Comparison of ENCODE assay signal across 16 cellular contexts in genomic region chr11:16512842-16513241, GRCh38.
DNase-seq lines count a peak whose midpoint lies in the region; ATAC-seq, FAIRE-seq and TF ChIP-seq lines count a peak whose summit lies in the region.
"Had no signal": no experiment of that assay in that cellular context is flagged by ENCODE, and none has a peak within 500 bp of the region (broad histone marks: within the 10 kb centered on the region; RNA-seq: fewer than 3 reads in every experiment).

No MANE protein-coding gene starts in this region.

- intact Hi-C loops in tibial artery (cut with DNase I; ENCODE audit: low total_unique reads), result no loop called here

- no peak overlapping the region for H3K4me3 ChIP-seq in tibial artery
- H3K4me3 ChIP-seq in mesendoderm (ENCODE audit: low read length), result no peak overlapping the region
- H3K4me3 ChIP-seq in small intestine (ENCODE audit: low read depth in 1 of 2, low read length in 2 of 2), result no peak overlapping the region
- H3K4me3 ChIP-seq: A549, colonic mucosa had no signal

- H3K9ac ChIP-seq in mesendoderm (ENCODE audit: low read length), result no peak overlapping the region

- H3K23ac ChIP-seq in mesendoderm (ENCODE audit: low read length), result no peak overlapping the region

- H3K27ac Mint-ChIP-seq in stimulated activated naive CD8-positive, alpha-beta T cell treated with anti-CD3 and anti-CD28 coated beads, Interleukin-15, amount 100 ng/mL, for 72 hours, result no peak overlapping the region
- H3K27ac Mint-ChIP-seq: activated CD4-positive, alpha-beta memory T cell treated with anti-CD3 and anti-CD28 coated beads, Interleukin-2, amount 10 ng/mL, durations not matched to agents 7 days and 5 days; activated naive CD8-positive, alpha-beta T cell had no signal

- H2AK5ac ChIP-seq in mesendoderm (ENCODE audit: low read length), result no peak overlapping the region

- H4K5ac ChIP-seq in mesendoderm (ENCODE audit: low read length), result no peak overlapping the region

- no peak overlapping the region for H3K18ac ChIP-seq in mesendoderm (ENCODE audit: low read length)

- H3K4me1 Mint-ChIP-seq in stimulated activated naive CD8-positive, alpha-beta T cell treated with anti-CD3 and anti-CD28 coated beads, Interleukin-15, amount 100 ng/mL, for 72 hours, result no peaks in the 10 kb centered on the region
- H3K4me1 Mint-ChIP-seq: activated CD4-positive, alpha-beta memory T cell treated with anti-CD3 and anti-CD28 coated beads, Interleukin-2, amount 10 ng/mL, durations not matched to agents 7 days and 5 days had no signal

- H3K79me1 ChIP-seq in mesendoderm (ENCODE audit: low read length), result no peaks in the 10 kb centered on the region

- no peak for DNase-seq in stimulated activated naive CD8-positive, alpha-beta T cell treated with anti-CD3 and anti-CD28 coated beads, Interleukin-15, amount 100 ng/mL, for 72 hours
- no peak for DNase-seq in stimulated activated naive CD8-positive, alpha-beta T cell treated with anti-CD3 and anti-CD28 coated beads, Interleukin-15, Interleukin-2, amounts not matched to agents 100 U/mL and 50 U/mL, for 24 hours
- DNase-seq in tibial artery, result no peak
- no peak for DNase-seq in mesendoderm
- DNase-seq in small intestine, result no peak
- DNase-seq in DMS79 treated with DMSO at 0.1 percent for 48 hours (lab: John Stamatoyannopoulos, UW), result no peak
- DNase-seq: activated CD4-positive, alpha-beta memory T cell treated with anti-CD3 and anti-CD28 coated beads, Interleukin-2, amount 10 ng/mL, durations not matched to agents 7 days and 5 days; colonic mucosa; DMS153; NCI-H146; stimulated activated naive CD4-positive, alpha-beta T cell had no signal

- no peak overlapping the region for H2BK120ac ChIP-seq in mesendoderm (ENCODE audit: low read depth, low read length)

- H3K9me3 ChIP-seq in tibial artery (no peaks in the 10 kb centered on the region), small intestine (ENCODE audit: control insufficient read depth, low read depth) (no peaks in the 10 kb centered on the region)
- H3K9me3 ChIP-seq: A549, colonic mucosa had no signal

- ATAC-seq in stimulated activated naive CD8-positive, alpha-beta T cell treated with anti-CD3 and anti-CD28 coated beads, Interleukin-15, amount 100 ng/mL, for 72 hours, result peak; percentile 40
- ATAC-seq in stimulated activated naive CD8-positive, alpha-beta T cell treated with anti-CD3 and anti-CD28 coated beads, Interleukin-15, Interleukin-2, amounts not matched to agents 100 U/mL and 50 U/mL, for 24 hours, result no peak
- ATAC-seq in HG02642 (IDR thresholded peaks at IDR 0.05; ENCODE audit: poor library complexity, unreplicated experiment) (peak; percentile 65), HG03354 (IDR thresholded peaks at IDR 0.05; ENCODE audit: poor library complexity, severe bottlenecking, unreplicated experiment) (peak; percentile 96)
- ATAC-seq: A549, left lobe of liver had no signal

- no peaks in the 10 kb centered on the region for H3K79me2 ChIP-seq in mesendoderm (ENCODE audit: control insufficient read depth, insufficient read depth, low read length)

- FAIRE-seq in small intestine (lab: Jason Lieb, UNC), result no peak
- FAIRE-seq: A549 had no signal

- no peak overlapping the region for H4K8ac ChIP-seq in mesendoderm (ENCODE audit: low read depth, low read length)

- H2BK5ac ChIP-seq in mesendoderm (ENCODE audit: low read length), result no peak overlapping the region

- no peak overlapping the region for H3K4ac ChIP-seq in mesendoderm (ENCODE audit: low read depth, low read length)

- peak overlapping the region; percentile 35 to 66 for H3K27ac ChIP-seq in tibial artery
- H3K27ac ChIP-seq in mesendoderm (ENCODE audit: low read depth, low read length), result no peak overlapping the region
- no peak overlapping the region for H3K27ac ChIP-seq in small intestine (ENCODE audit: low read depth in 1 of 2, low read length in 1 of 2)
- H3K27ac ChIP-seq: A549, colonic mucosa had no signal

- no peak for TF ChIP-seq CTCF in tibial artery (IDR thresholded peaks at IDR 0.05)

- no peak overlapping the region for H2BK15ac ChIP-seq in mesendoderm (replicated peaks; ENCODE audit: low read depth)

- H3K36me3 ChIP-seq in tibial artery, result no peaks in the 10 kb centered on the region
- no peaks in the 10 kb centered on the region for H3K36me3 ChIP-seq in mesendoderm (ENCODE audit: control insufficient read depth, insufficient read depth, low read length)
- no peaks in the 10 kb centered on the region for H3K36me3 ChIP-seq in small intestine (ENCODE audit: control insufficient read depth in 2 of 2, insufficient read depth in 2 of 2, low read length in 2 of 2)
- H3K36me3 ChIP-seq: colonic mucosa had no signal

- H3K56ac ChIP-seq in mesendoderm (ENCODE audit: low read length), result no peak overlapping the region

- no peak overlapping the region for H3K4me2 ChIP-seq in mesendoderm (ENCODE audit: low read length)
- H3K4me2 ChIP-seq: A549 had no signal

- H3K4me1 ChIP-seq in tibial artery, result peaks cover 0 to 33% (median 8%) of the 10 kb centered on the region in 4 donors
- H3K4me1 ChIP-seq in mesendoderm (ENCODE audit: control insufficient read depth, low read depth, low read length), result no peaks in the 10 kb centered on the region
- no peaks in the 10 kb centered on the region for H3K4me1 ChIP-seq in small intestine (ENCODE audit: control insufficient read depth in 2 of 2, insufficient read depth in 1 of 2, low read depth in 1 of 2, low read length in 1 of 2)
- H3K4me1 ChIP-seq: A549, colonic mucosa had no signal

- no peak overlapping the region for H3K4me3 Mint-ChIP-seq in stimulated activated naive CD8-positive, alpha-beta T cell treated with anti-CD3 and anti-CD28 coated beads, Interleukin-15, amount 100 ng/mL, for 72 hours
- H3K4me3 Mint-ChIP-seq: activated CD4-positive, alpha-beta memory T cell treated with anti-CD3 and anti-CD28 coated beads, Interleukin-2, amount 10 ng/mL, durations not matched to agents 7 days and 5 days; activated naive CD8-positive, alpha-beta T cell had no signal

- no peaks in the 10 kb centered on the region for H3K27me3 Mint-ChIP-seq in stimulated activated naive CD8-positive, alpha-beta T cell treated with anti-CD3 and anti-CD28 coated beads, Interleukin-15, amount 100 ng/mL, for 72 hours
- H3K27me3 Mint-ChIP-seq: activated CD4-positive, alpha-beta memory T cell treated with anti-CD3 and anti-CD28 coated beads, Interleukin-2, amount 10 ng/mL, durations not matched to agents 7 days and 5 days; activated naive CD8-positive, alpha-beta T cell had no signal

- no peaks in the 10 kb centered on the region for H3K27me3 ChIP-seq in tibial artery
- no peaks in the 10 kb centered on the region for H3K27me3 ChIP-seq in mesendoderm (ENCODE audit: insufficient read depth, low read length, poor library complexity)
- H3K27me3 ChIP-seq in small intestine (ENCODE audit: control insufficient read depth in 2 of 2, insufficient read depth in 2 of 2, low read length in 2 of 2), result no peaks in the 10 kb centered on the region
- H3K27me3 ChIP-seq: colonic mucosa had no signal

- peaks cover under 1 to 4% of the 10 kb centered on the region in 2 donors for H3K9me3 Mint-ChIP-seq in stimulated activated naive CD8-positive, alpha-beta T cell treated with anti-CD3 and anti-CD28 coated beads, Interleukin-15, amount 100 ng/mL, for 72 hours

Comparison
In these comparisons a context has a peak if more than half of its experiments do, and no peak if none do; other contexts are left out.
1. H3K27ac ChIP-seq: peak in tibial artery (2 of 2); none in mesendoderm (single experiment) and small intestine (0 of 2).